ENCODE assay signal across 13 cellular contexts in genomic region chr12:118050972-118051910, GRCh38. TPM values are rescaled to one million over a fixed set of nuclear protein-coding genes. Genes with fewer than 3 reads are reported as not detected.
DNase-seq lines count a peak whose midpoint lies in the region; ATAC-seq and TF ChIP-seq lines count a peak whose summit lies in the region.
"Had no signal": no experiment of that assay in that cellular context is flagged by ENCODE, and none has a peak within 500 bp of the region (broad histone marks: within the 10 kb centered on the region; RNA-seq: fewer than 3 reads in every experiment).

No MANE protein-coding gene starts in this region.

- H3K36me3 ChIP-seq in adrenal gland (replicated peaks in 1 of 2) (peaks cover 0 to 27% of the 10 kb centered on the region in 2 donors), urinary bladder (ENCODE audit: insufficient read depth) (no peaks in the 10 kb centered on the region), MM.1S (replicated peaks; ENCODE audit: insufficient read depth, low read length) (no peaks in the 10 kb centered on the region)

- no peaks in the 10 kb centered on the region for H3K27me3 ChIP-seq in adrenal gland
- no peaks in the 10 kb centered on the region for H3K27me3 ChIP-seq in MM.1S (replicated peaks; ENCODE audit: insufficient read depth, low read length)
- H3K27me3 ChIP-seq: neural progenitor cell, SJCRH30 had no signal

- no peaks in the 10 kb centered on the region for H3F3A ChIP-seq in MM.1S (ENCODE audit: insufficient read depth, low read length)

- peak overlapping the region; percentile 67 to 91 (median 76) for H3K27ac ChIP-seq in adrenal gland
- H3K27ac ChIP-seq in urinary bladder (ENCODE audit: low read depth), result peak overlapping the region; percentile 71
- H3K27ac ChIP-seq in MM.1S (ENCODE audit: low read length), result no peak overlapping the region
- H3K27ac ChIP-seq: neural progenitor cell had no signal

- intact Hi-C loops in adrenal gland (cut with DNase I), result no loop called here

- H3K9me2 ChIP-seq in MM.1S (replicated peaks; ENCODE audit: insufficient read depth, low read length), result no peaks in the 10 kb centered on the region

- H3K79me2 ChIP-seq in MM.1S (ENCODE audit: low read length), result no peaks in the 10 kb centered on the region

- DNase-seq in stimulated activated CD4-positive, alpha-beta T cell treated with anti-CD3 and anti-CD28 coated beads, Interleukin-15, amount 100 ng/mL, for 24 hours, result peak; percentile 30
- no peak for DNase-seq in stimulated activated CD4-positive, alpha-beta T cell treated with anti-CD3 and anti-CD28 coated beads, Interleukin-12 subunit alpha, Interleukin-12 subunit beta, amount 100 ng/mL, for 4 hours
- DNase-seq in adrenal gland, result no peak
- no peak for DNase-seq in memory B cell (ENCODE audit: low spot score in 2 of 2)
- no peak for DNase-seq in medulla oblongata (ENCODE audit: extremely low spot score)
- DNase-seq in MM.1S, result no peak
- DNase-seq: NCI-H510A treated with DMSO at 0.1 percent for 48 hours; SJCRH30; stimulated activated CD4-positive, alpha-beta T cell treated with anti-CD3 and anti-CD28 coated beads, Interleukin-2, amount 100 ng/mL, for 48 hours had no signal

- H2AFZ ChIP-seq in MM.1S (ENCODE audit: low read length), result no peak overlapping the region
- H2AFZ ChIP-seq: neural progenitor cell had no signal

- ATAC-seq in memory B cell (ENCODE audit: low read depth) (no peak), GM19397 (IDR thresholded peaks at IDR 0.05; ENCODE audit: unreplicated experiment) (no peak)

- no peaks in the 10 kb centered on the region for H4K20me1 ChIP-seq in MM.1S (ENCODE audit: insufficient read depth, low read length)

- H3K4me3 ChIP-seq in adrenal gland (no peak overlapping the region), urinary bladder (ENCODE audit: low read depth, low read length) (no peak overlapping the region), MM.1S (ENCODE audit: low read length) (no peak overlapping the region)
- H3K4me3 ChIP-seq: neural progenitor cell, SJCRH30 had no signal

- H3K9me3 Mint-ChIP-seq in memory B cell, result no peaks in the 10 kb centered on the region
- H3K9me3 Mint-ChIP-seq: neural progenitor cell had no signal

- no peaks in the 10 kb centered on the region for H3K27me3 Mint-ChIP-seq in memory B cell

- TF ChIP-seq POLR2A in adrenal gland (IDR thresholded peaks at IDR 0.05), result no peak

- H3K36me3 Mint-ChIP-seq in memory B cell, result peaks cover 10% of the 10 kb centered on the region

- H3K4me3 Mint-ChIP-seq in memory B cell, result no peak overlapping the region
- H3K4me3 Mint-ChIP-seq: neural progenitor cell had no signal

- peaks cover 10 to 50% of the 10 kb centered on the region in 2 donors for H3K4me1 ChIP-seq in adrenal gland (replicated peaks in 1 of 2)
- peaks cover 2% of the 10 kb centered on the region for H3K4me1 ChIP-seq in urinary bladder (ENCODE audit: insufficient read depth)
- no peaks in the 10 kb centered on the region for H3K4me1 ChIP-seq in MM.1S (ENCODE audit: low read length)
- H3K4me1 ChIP-seq: neural progenitor cell had no signal

- H3K9ac ChIP-seq in MM.1S (ENCODE audit: low read length), result no peak overlapping the region
- H3K9ac ChIP-seq: neural progenitor cell had no signal

- H3K9me3 ChIP-seq in adrenal gland (replicated peaks in 1 of 3), result no peaks in the 10 kb centered on the region
- H3K9me3 ChIP-seq in MM.1S (replicated peaks; ENCODE audit: insufficient read depth, low read length), result no peaks in the 10 kb centered on the region
- H3K9me3 ChIP-seq: SJCRH30, thoracic aorta had no signal

- TF ChIP-seq CTCF in adrenal gland (IDR thresholded peaks at IDR 0.05) (peak in 1 of 6 experiments; percentile 15), MM.1S (IDR thresholded peaks at IDR 0.05; ENCODE audit: low read length) (no peak)

- H3K4me1 Mint-ChIP-seq in memory B cell, result peaks cover 5% of the 10 kb centered on the region

- no peak overlapping the region for H3K4me2 ChIP-seq in MM.1S (ENCODE audit: low read depth, low read length)
- H3K4me2 ChIP-seq: neural progenitor cell had no signal

- H3K27ac Mint-ChIP-seq in memory B cell, result peak overlapping the region; percentile 11
- H3K27ac Mint-ChIP-seq: neural progenitor cell had no signal

- WGBS in adrenal gland, 4 donors, result 75 to 88% (median 82%) methylated on average over 12 of the region's 12 CpGs
- WGBS in urinary bladder, result 88% methylated on average over 12 of the region's 12 CpGs

RNA-seq across cellular contexts. Expression of gene WSB2, which starts 9.7 kb away (rescaled TPM):
- total RNA-seq in adrenal gland, result 100 to 1,000 TPM in 6 of 8 donors, 10 to 100 TPM in 2; 95.2 to 201 (median 111) TPM
- 100 to 1,000 TPM in 1 of 3 donors, 10 to 100 TPM in 2; 50.0 to 162 (median 60.8) TPM for polyA plus RNA-seq in adrenal gland
- total RNA-seq in urinary bladder, result 61.3 TPM
- 44.5 TPM for polyA plus RNA-seq in urinary bladder

RNA-seq across cellular contexts. Expression of gene RFC5, which starts 34.7 kb away (rescaled TPM):
- 10 to 100 TPM in 3 of 8 donors, 1 to 10 TPM in 5; 5.8 to 28.0 (median 9.0) TPM for total RNA-seq in adrenal gland
- polyA plus RNA-seq in adrenal gland, result 1 to 10 TPM; 6.6 to 8.6 (median 7.8) TPM
- 23.3 TPM for total RNA-seq in urinary bladder
- 12.9 TPM for polyA plus RNA-seq in urinary bladder

RNA-seq across cellular contexts. Expression of gene VSIG10, which starts 52.6 kb away (rescaled TPM):
- total RNA-seq in adrenal gland, result 10 to 100 TPM; 33.1 to 87.6 (median 68.1) TPM
- polyA plus RNA-seq in adrenal gland, result 10 to 100 TPM; 28.6 to 46.3 (median 31.8) TPM
- 25.6 TPM for total RNA-seq in urinary bladder
- 17.8 TPM for polyA plus RNA-seq in urinary bladder
